ENCODE assay signal across 17 cellular contexts in genomic region chr11:7584910-7585309, GRCh38.
DNase-seq lines count a peak whose midpoint lies in the region; ATAC-seq, FAIRE-seq and TF ChIP-seq lines count a peak whose summit lies in the region.
"Had no signal": no experiment of that assay in that cellular context is flagged by ENCODE, and none has a peak within 500 bp of the region (broad histone marks: within the 10 kb centered on the region; RNA-seq: fewer than 3 reads in every experiment).

No MANE protein-coding gene starts in this region.

- H3K27ac ChIP-seq in caudate nucleus (ENCODE audit: low read depth, low read length): peak overlapping the region; percentile 29
- H3K27ac ChIP-seq in prostate gland: peak overlapping the region; percentile 33 to 46
- H3K27ac ChIP-seq in thoracic aorta: peak overlapping the region; percentile 49 to 54

- H3K36me3 ChIP-seq in prostate gland: no peaks in the 10 kb centered on the region
- H3K36me3 ChIP-seq in thoracic aorta: no peaks in the 10 kb centered on the region
- H3K36me3 ChIP-seq: HAP-1 had no signal

- peak; percentile 9 for FAIRE-seq in GM12892 (lab: Jason Lieb, UNC)
- FAIRE-seq: A204.1, GM12878, H1, HepG2, HTR-8/SVneo had no signal

- H3K27me3 ChIP-seq in prostate gland (replicated peaks; ENCODE audit: insufficient read depth) (no peaks in the 10 kb centered on the region), thoracic aorta (replicated peaks; ENCODE audit: insufficient read depth) (no peaks in the 10 kb centered on the region)

- intact Hi-C loops in prostate gland (cut with DNase I): no loop called here

- H3K9me3 ChIP-seq in prostate gland (no peaks in the 10 kb centered on the region), thoracic aorta (no peaks in the 10 kb centered on the region)
- H3K9me3 ChIP-seq: HAP-1 had no signal

- no peak for TF ChIP-seq CTCF in prostate gland (IDR thresholded peaks at IDR 0.05)
- no peak for TF ChIP-seq CTCF in thoracic aorta (IDR thresholded peaks at IDR 0.05)

- DNase-seq in GM12892 (ENCODE audit: insufficient read length) (no peak), caudate nucleus (lab: John Stamatoyannopoulos, UW) (no peak), prostate gland (ENCODE audit: low spot score) (peak; percentile 58), thoracic aorta (ENCODE audit: low spot score) (no peak), islet precursor cell (no peak), SW480 (ENCODE audit: low spot score) (no peak), occipital lobe (lab: John Stamatoyannopoulos, UW) (no peak)
- DNase-seq: C1 segment of cervical spinal cord; CD4-positive, alpha-beta memory T cell; DMS79 had no signal

- H3K4me1 ChIP-seq in prostate gland (replicated peaks): no peaks in the 10 kb centered on the region
- peaks cover 13 to 83% of the 10 kb centered on the region in 2 donors for H3K4me1 ChIP-seq in thoracic aorta (ENCODE audit: control insufficient read depth in 1 of 2, low read depth in 2 of 2)

- H3K4me3 ChIP-seq in prostate gland: no peak overlapping the region
- H3K4me3 ChIP-seq in thoracic aorta: no peak overlapping the region
- H3K4me3 ChIP-seq: GM12878, HAP-1 had no signal

- ATAC-seq in thoracic aorta (ENCODE audit: insufficient number of reproducible peaks, low FRiP score, low read depth): peak; percentile 52
- no peak for ATAC-seq in GM18861 (IDR thresholded peaks at IDR 0.05; ENCODE audit: unreplicated experiment)
- ATAC-seq: GM12878, HepG2 had no signal

- WGBS in prostate gland: 21% methylated on average over 2 of the region's 2 CpGs

- TF ChIP-seq POLR2A in GM12892 (IDR thresholded peaks at IDR 0.05; ENCODE audit: low read depth, low read length): no peak
- no peak for TF ChIP-seq POLR2A in prostate gland (IDR thresholded peaks at IDR 0.05)
